In genomic region chr11:12692238-12693074, GRCh38 we compare ENCODE assay signal across 8 cellular contexts. TPM values are rescaled to one million over a fixed set of nuclear protein-coding genes. Genes with fewer than 3 reads are reported as not detected.
A peak's percentile ranks its signal among the peaks of the same experiment; 100 is the strongest.
DNase-seq lines count a peak whose midpoint lies in the region; ATAC-seq and TF ChIP-seq lines count a peak whose summit lies in the region.

No MANE protein-coding gene starts in this region.

- H3K4me3 Mint-ChIP-seq in stimulated activated memory B cell treated with anti-CD40 and anti-IgM and Interleukin-4, amounts not matched to agents 10 μg/mL and 1 μg/mL and 100 μg/mL, for 72 hours, result no peak overlapping the region
- no peak overlapping the region for H3K4me3 Mint-ChIP-seq in T-helper 17 cell

- H3K9me3 Mint-ChIP-seq in stimulated activated memory B cell treated with anti-CD40 and anti-IgM and Interleukin-4, amounts not matched to agents 10 μg/mL and 1 μg/mL and 100 μg/mL, for 72 hours, result no peaks in the 10 kb centered on the region

- H3K27ac ChIP-seq in VCaP, result peak overlapping the region; percentile 86

- intact Hi-C loops in Right ventricle myocardium inferior (cut with DNase I), result loop anchor here (2.0 to 5.0 kb wide), 2 partner anchors 18 to 50 kb away; partner anchors contain the start of gene TEAD1

- no peaks in the 10 kb centered on the region for H3K36me3 Mint-ChIP-seq in stimulated activated memory B cell treated with anti-CD40 and anti-IgM and Interleukin-4, amounts not matched to agents 10 μg/mL and 1 μg/mL and 100 μg/mL, for 72 hours
- H3K36me3 Mint-ChIP-seq in T-helper 17 cell (ENCODE audit: low read depth), result no peaks in the 10 kb centered on the region

- TF ChIP-seq CTCF in VCaP (conservative IDR thresholded peaks at IDR 0.05), result no peak

- DNase-seq in HK-2 (ENCODE audit: unreplicated experiment) (peak; percentile 61), Right ventricle myocardium inferior (ENCODE audit: missing footprints) (peak; percentile 91), pons (ENCODE audit: low spot score) (peak; percentile 82), NCI-H1694 treated with DMSO at 0.1 percent for 48 hours (lab: John Stamatoyannopoulos, UW) (no peak), T-helper 17 cell (no peak)
- DNase-seq in stimulated activated CD4-positive, alpha-beta T cell treated with anti-CD3 and anti-CD28 coated beads, Interleukin-2, amount 100 ng/mL, for 24 hours, result no peak

- no peaks in the 10 kb centered on the region for H3K4me1 Mint-ChIP-seq in stimulated activated memory B cell treated with anti-CD40 and anti-IgM and Interleukin-4, amounts not matched to agents 10 μg/mL and 1 μg/mL and 100 μg/mL, for 72 hours
- H3K4me1 Mint-ChIP-seq in T-helper 17 cell, result peaks cover 1% of the 10 kb centered on the region

- ATAC-seq in Right ventricle myocardium inferior (peak; percentile 87), T-helper 17 cell (no peak)
- no peak for ATAC-seq in stimulated activated memory B cell treated with anti-CD40 and anti-IgM and Interleukin-4, amounts not matched to agents 10 μg/mL and 1 μg/mL and 100 μg/mL, for 72 hours

- peaks cover 53% of the 10 kb centered on the region for H3K27me3 Mint-ChIP-seq in stimulated activated memory B cell treated with anti-CD40 and anti-IgM and Interleukin-4, amounts not matched to agents 10 μg/mL and 1 μg/mL and 100 μg/mL, for 72 hours
- H3K27me3 Mint-ChIP-seq in T-helper 17 cell, result peaks cover 79% of the 10 kb centered on the region

- peaks cover 2% of the 10 kb centered on the region for H3K9me3 ChIP-seq in T-helper 17 cell (ENCODE audit: control insufficient read depth, low read length, poor library complexity, severe bottlenecking)

- no peak overlapping the region for H3K27ac Mint-ChIP-seq in stimulated activated memory B cell treated with anti-CD40 and anti-IgM and Interleukin-4, amounts not matched to agents 10 μg/mL and 1 μg/mL and 100 μg/mL, for 72 hours
- no peak overlapping the region for H3K27ac Mint-ChIP-seq in T-helper 17 cell

RNA-seq across cellular contexts. Expression of gene TEAD1, which starts 18.2 kb away (rescaled TPM):
- 126 TPM for total RNA-seq in Right ventricle myocardium inferior
- under 1 TPM; 0.05 to 0.55 TPM for total RNA-seq in T-helper 17 cell

Comparison
In these comparisons a context has a peak if more than half of its experiments do, and no peak if none do; other contexts are left out.
1. DNase-seq: peak in HK-2 (single experiment), Right ventricle myocardium inferior (single experiment) and pons (single experiment); none in NCI-H1694 treated with DMSO at 0.1 percent for 48 hours (single experiment), stimulated activated CD4-positive, alpha-beta T cell treated with anti-CD3 and anti-CD28 coated beads, Interleukin-2, amount 100 ng/mL, for 24 hours (0 of 2) and T-helper 17 cell (0 of 3).
2. RNA of gene TEAD1, which starts 18.2 kb away (total RNA-seq): 126 TPM in Right ventricle myocardium inferior (single experiment); 0.05 to 0.55 TPM in T-helper 17 cell; every median in the first group is over 10 times any median in the second.